1 cellular context compared by ENCODE assay signal in the genomic region with DNA sequence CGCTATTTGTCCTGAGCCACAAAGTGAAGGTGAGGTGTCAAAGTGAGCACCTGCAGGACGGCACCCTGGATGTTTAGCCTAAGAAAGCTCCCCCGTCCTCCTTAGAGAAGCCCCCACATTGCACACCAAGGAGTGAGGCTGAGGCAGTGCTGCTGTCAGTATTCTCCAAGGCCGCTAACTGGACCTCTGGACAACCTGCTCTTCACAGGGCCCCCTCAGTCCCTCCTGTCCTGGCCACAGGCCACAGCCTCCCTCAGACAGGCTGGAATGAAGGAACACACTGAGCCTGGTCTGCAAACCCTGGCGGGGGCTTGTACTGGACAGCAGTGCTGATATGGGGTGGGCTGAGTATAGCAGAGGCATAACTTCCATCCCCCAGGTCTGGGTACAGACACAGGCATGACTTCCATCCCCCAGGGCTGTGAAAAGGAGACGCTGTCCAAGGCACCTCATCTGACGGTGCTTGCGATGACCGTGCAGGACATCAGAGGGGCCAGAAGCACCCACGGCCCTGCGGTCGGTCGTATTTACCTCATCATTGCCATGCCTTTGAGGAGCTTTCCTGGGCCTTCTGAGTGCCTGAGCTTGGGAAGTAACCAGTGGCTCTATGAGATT.
TF ChIP-seq lines count a peak whose summit lies in the region.

No MANE protein-coding gene starts in this region.

TF ChIP-seq in H1, 55 proteins besides CTCF, POLR2A, EP300 and RAD21 (continued from another document):
- TF ChIP-seq SP4 (IDR thresholded peaks at IDR 0.05; ENCODE audit: low read length): no peak
- TF ChIP-seq KDM4A (IDR thresholded peaks at IDR 0.05; ENCODE audit: low read depth, low read length, severe bottlenecking): no peak
- TF ChIP-seq TAF1 (IDR thresholded peaks at IDR 0.05; ENCODE audit: low read depth, low read length): no peak
- TF ChIP-seq SP1 (IDR thresholded peaks at IDR 0.05; ENCODE audit: low read depth, low read length): no peak
- no peak for TF ChIP-seq SUZ12 (IDR thresholded peaks at IDR 0.05; ENCODE audit: low read length)
- no peak for TF ChIP-seq RFX5 (IDR thresholded peaks at IDR 0.05; ENCODE audit: borderline replicate concordance, low read depth, low read length)
- TF ChIP-seq TBP (IDR thresholded peaks at IDR 0.05; ENCODE audit: low read depth, low read length): no peak
- no peak for TF ChIP-seq ZNF274 (IDR thresholded peaks at IDR 0.05; ENCODE audit: borderline replicate concordance, extremely low read depth, low read length)
